In genomic region chr19:5873617-5874199, GRCh38 we compare ENCODE assay signal across 29 cellular contexts. TPM values are rescaled to one million over a fixed set of nuclear protein-coding genes. Genes with fewer than 3 reads are reported as not detected.
"Had no signal": no experiment of that assay in that cellular context is flagged by ENCODE, and none has a peak within 500 bp of the region (broad histone marks: within the 10 kb centered on the region; RNA-seq: fewer than 3 reads in every experiment).

No MANE protein-coding gene starts in this region.

- H3K4me1 ChIP-seq: gastrocnemius medialis, left ventricle myocardium inferior, lower lobe of right lung, psoas muscle, spleen, testis, tibial artery, upper lobe of left lung had no signal

- H3K9me3 ChIP-seq: gastrocnemius medialis, left ventricle myocardium inferior, lower lobe of right lung, ovary, psoas muscle, spleen, testis, tibial artery, upper lobe of left lung had no signal

- H3K36me3 ChIP-seq: gastrocnemius medialis, left ventricle myocardium inferior, lower lobe of right lung, ovary, spleen, tibial artery, upper lobe of left lung had no signal

- H3K4me3 ChIP-seq: dorsolateral prefrontal cortex, gastrocnemius medialis, left ventricle myocardium inferior, lower lobe of right lung, ovary, psoas muscle, skin epidermis, spleen, testis, tibial artery, upper lobe of left lung had no signal

- H3K27ac ChIP-seq: dorsolateral prefrontal cortex, gastrocnemius medialis, left ventricle myocardium inferior, lower lobe of right lung, ovary, psoas muscle, skin epidermis, spleen, testis, tibial artery, upper lobe of left lung had no signal

- H3K27me3 ChIP-seq: ovary, testis, upper lobe of left lung had no signal

- DNase-seq: dorsolateral prefrontal cortex; effector CD4-positive, alpha-beta T cell; gastrocnemius medialis; head of caudate nucleus; kidney; left ventricle myocardium inferior; lower lobe of right lung; naive B cell; nucleus accumbens; ovary; posterior cingulate gyrus; psoas muscle; spleen; stimulated activated CD4-positive, alpha-beta T cell treated with anti-CD3 and anti-CD28 coated beads, Interleukin-4, amount 100 ng/mL, for 4 hours; stimulated activated naive CD8-positive, alpha-beta T cell treated with anti-CD3 and anti-CD28 coated beads, Interleukin-15, Interleukin-2, amounts not matched to agents 100 U/mL and 50 U/mL, for 24 hours; substantia nigra; testis; tibial artery; upper lobe of left lung had no signal

- ATAC-seq: gastrocnemius medialis; natural killer cell treated with Interleukin-12 subunit alpha and Interleukin-12 subunit beta and Interleukin-15 and Interleukin-18, amount 100 ng/mL, for 72 hours; psoas muscle; stimulated activated memory B cell treated with anti-CD40 and anti-IgM and Interleukin-4, amounts not matched to agents 10 μg/mL and 1 μg/mL and 100 μg/mL, for 72 hours; stimulated activated naive CD8-positive, alpha-beta T cell treated with anti-CD3 and anti-CD28 coated beads, Interleukin-15, Interleukin-2, amounts not matched to agents 100 U/mL and 50 U/mL, for 24 hours had no signal

RNA-seq across cellular contexts. Expression of gene FUT5, which starts 3.4 kb away (rescaled TPM):
- total RNA-seq: cerebellum; gastrocnemius medialis; glomerular endothelial cell; left ventricle myocardium inferior; lower lobe of right lung; natural killer cell treated with Interleukin-12 subunit alpha and Interleukin-12 subunit beta and Interleukin-15 and Interleukin-18, amount 100 ng/mL, for 72 hours; neural crest cell; psoas muscle; renal cortical epithelial cell; right cardiac atrium; spleen; upper lobe of left lung had no signal
- polyA plus RNA-seq: esophagus, ovary, psoas muscle, right cardiac atrium, spleen had no signal

RNA-seq across cellular contexts. Expression of gene FUT3, which starts 22.5 kb away (rescaled TPM):
- total RNA-seq: glomerular endothelial cell; left ventricle myocardium inferior; natural killer cell treated with Interleukin-12 subunit alpha and Interleukin-12 subunit beta and Interleukin-15 and Interleukin-18, amount 100 ng/mL, for 72 hours; neural crest cell; right cardiac atrium; spleen had no signal
- polyA plus RNA-seq: right cardiac atrium had no signal

RNA-seq across cellular contexts. Expression of gene FUT6, which starts 34.2 kb away (rescaled TPM):
- total RNA-seq: cerebellum; glomerular endothelial cell; left ventricle myocardium inferior; mononuclear cell; natural killer cell treated with Interleukin-12 subunit alpha and Interleukin-12 subunit beta and Interleukin-15 and Interleukin-18, amount 100 ng/mL, for 72 hours; neural crest cell; psoas muscle; right cardiac atrium had no signal
- polyA plus RNA-seq: ovary, right cardiac atrium had no signal
